12 cellular contexts compared by ENCODE assay signal in genomic region chr5:143064661-143065060, GRCh38.
A peak's percentile ranks its signal among the peaks of the same experiment; 100 is the strongest.
DNase-seq lines count a peak whose midpoint lies in the region; ATAC-seq, FAIRE-seq and TF ChIP-seq lines count a peak whose summit lies in the region.
"Had no signal": no experiment of that assay in that cellular context is flagged by ENCODE, and none has a peak within 500 bp of the region (broad histone marks: within the 10 kb centered on the region; RNA-seq: fewer than 3 reads in every experiment).

No MANE protein-coding gene starts in this region.

- no peaks in the 10 kb centered on the region for H4K20me1 ChIP-seq in endothelial cell of umbilical vein (replicated peaks; ENCODE audit: control insufficient read depth, extremely low read depth, insufficient read depth, low read length)
- H4K20me1 ChIP-seq in osteoblast (ENCODE audit: insufficient read depth, low read length) = no peaks in the 10 kb centered on the region

- no TSS peak for BruUV-seq in endothelial cell of umbilical vein (replicated peaks; lab: Mats Ljungman, UMichigan)

- peak; percentile 71 for FAIRE-seq in endothelial cell of umbilical vein (lab: Jason Lieb, UNC)
- FAIRE-seq: pancreas had no signal

- peaks cover 3% of the 10 kb centered on the region; the same call in 1 of the 2 replicates for H3K36me3 Mint-ChIP-seq in WTC11

- H3K4me1 ChIP-seq in right atrium auricular region (peaks cover 0 to 56% of the 10 kb centered on the region in 2 donors), endothelial cell of umbilical vein (ENCODE audit: control insufficient read depth, extremely low read depth, insufficient read depth, low read length) (peaks cover 46% of the 10 kb centered on the region), osteoblast (ENCODE audit: insufficient read depth, low read length) (peaks cover 76% of the 10 kb centered on the region)
- H3K4me1 ChIP-seq: BE2C, pancreas had no signal

- ATAC-seq in GM18873 (IDR thresholded peaks at IDR 0.05; ENCODE audit: low FRiP score, unreplicated experiment) (no peak), HG03565 (IDR thresholded peaks at IDR 0.05; ENCODE audit: unreplicated experiment) (no peak), WTC11 (no peak)

- H3K4me3 Mint-ChIP-seq in WTC11 = no peak overlapping the region

- H3K9me3 ChIP-seq in right atrium auricular region (no peaks in the 10 kb centered on the region), endothelial cell of umbilical vein (replicated peaks; ENCODE audit: control insufficient read depth, insufficient read depth, low read length) (no peaks in the 10 kb centered on the region), osteoblast (ENCODE audit: low read depth, low read length) (no peaks in the 10 kb centered on the region)
- H3K9me3 ChIP-seq: BE2C, pancreas had no signal

- H3K27ac Mint-ChIP-seq in WTC11 = no peak overlapping the region

- H3K36me3 ChIP-seq in right atrium auricular region (peaks cover 14% of the 10 kb centered on the region), endothelial cell of umbilical vein (ENCODE audit: control insufficient read depth in 2 of 2, extremely low read depth in 1 of 2, insufficient read depth in 2 of 2, low read length in 2 of 2) (no peaks in the 10 kb centered on the region), osteoblast (ENCODE audit: insufficient read depth, low read length) (no peaks in the 10 kb centered on the region)
- H3K36me3 ChIP-seq: BE2C, pancreas had no signal

- no peaks in the 10 kb centered on the region for H3K9me1 ChIP-seq in endothelial cell of umbilical vein (replicated peaks; ENCODE audit: control insufficient read depth, extremely low read depth, insufficient read depth, low read length)

- CTCF ChIA-PET in endothelial cell of umbilical vein (lab: Charles Lee) (interaction anchor here (0.9 to 2.7 kb wide), 11 partner anchors 9 to 339 kb away, joined by 3 to 11 read pairs (median 3); partner anchors contain the start of gene NR3C1), WTC11 (lab: Charles Lee) (no interaction called here)

- H3K27ac ChIP-seq in right atrium auricular region (peak overlapping the region; percentile 71 to 76), endothelial cell of umbilical vein (ENCODE audit: insufficient read depth, low read depth, low read length) (peak overlapping the region; percentile 15), osteoblast (ENCODE audit: low read depth, low read length) (peak overlapping the region; percentile 87)

- TF ChIP-seq CTCF in right atrium auricular region (IDR thresholded peaks at IDR 0.05) = no peak
- no peak for TF ChIP-seq CTCF in endothelial cell of umbilical vein (IDR thresholded peaks at IDR 0.05; ENCODE audit: extremely low read depth in 1 of 2, insufficient read depth in 1 of 2, low read depth in 1 of 2, low read length in 2 of 2)
- TF ChIP-seq CTCF in osteoblast (IDR thresholded peaks at IDR 0.05; ENCODE audit: extremely low read depth, low read depth, low read length) = no peak
- no peak for TF ChIP-seq CTCF in WTC11 (IDR thresholded peaks at IDR 0.05)

- H3K79me2 ChIP-seq in endothelial cell of umbilical vein (ENCODE audit: control insufficient read depth, insufficient read depth, low read length) (no peaks in the 10 kb centered on the region), osteoblast (ENCODE audit: insufficient read depth, low read length) (no peaks in the 10 kb centered on the region)

- no peak for TF ChIP-seq POLR2A in endothelial cell of umbilical vein (IDR thresholded peaks at IDR 0.05; ENCODE audit: low read depth, low read length)

- no peak overlapping the region for H3K4me3 ChIP-seq in right atrium auricular region
- H3K4me3 ChIP-seq in endothelial cell of umbilical vein (replicated peaks in 1 of 3; ENCODE audit: insufficient read depth in 1 of 3, low read depth in 1 of 3, low read length in 3 of 3) = no peak overlapping the region
- peak overlapping the region; percentile 16 for H3K4me3 ChIP-seq in osteoblast (ENCODE audit: insufficient read depth, low read length)
- H3K4me3 ChIP-seq: pancreas had no signal

- DNase-seq in right atrium auricular region (ENCODE audit: low spot score) (no peak), cardiac septum (ENCODE audit: low spot score) (no peak), endothelial cell of umbilical vein (ENCODE audit: low read depth, low spot score) (peak; percentile 24), osteoblast (ENCODE audit: insufficient read length, low spot score, missing footprints) (no peak), WTC11 (ENCODE audit: low spot score) (no peak), AG08395 (ENCODE audit: low spot score) (no peak)
- DNase-seq: activated CD4-positive, alpha-beta T cell treated with anti-CD3 and anti-CD28 coated beads, Interleukin-2, amount 50 U/mL, for 4 hours; BE2C; NCI-H446 treated with DMSO at 0.1 percent for 48 hours; pancreas had no signal

- H2AFZ ChIP-seq in endothelial cell of umbilical vein (ENCODE audit: low read depth, low read length) (no peak overlapping the region), osteoblast (ENCODE audit: low read length) (peak overlapping the region; percentile 66)

- no peaks in the 10 kb centered on the region for H3K27me3 ChIP-seq in right atrium auricular region
- H3K27me3 ChIP-seq in endothelial cell of umbilical vein (ENCODE audit: control insufficient read depth in 2 of 2, insufficient read depth in 2 of 2, low read length in 2 of 2) = no peaks in the 10 kb centered on the region
- H3K27me3 ChIP-seq in osteoblast (ENCODE audit: insufficient read depth, low read length) = no peaks in the 10 kb centered on the region
- H3K27me3 ChIP-seq: BE2C, pancreas had no signal

- H3K27me3 Mint-ChIP-seq in WTC11 (ENCODE audit: low read depth) = no peaks in the 10 kb centered on the region

- intact Hi-C loops in cardiac septum (cut with DNase I) = loop anchor here (5.0 kb wide), 3 partner anchors 62 to 338 kb away; partner anchors contain the start of gene NR3C1
- intact Hi-C loops in endothelial cell of umbilical vein (cut with micrococcal nuclease) = loop anchor here (1.0 kb wide), 1 partner anchor 62 kb away; no protein-coding TSS in a partner anchor

- H3K4me2 ChIP-seq in endothelial cell of umbilical vein (ENCODE audit: insufficient read depth, low read length) = peak overlapping the region; percentile 66
- H3K4me2 ChIP-seq in osteoblast (ENCODE audit: insufficient read depth, low read length) = peak overlapping the region; percentile 62

- peaks cover 47% of the 10 kb centered on the region for H3K4me1 Mint-ChIP-seq in WTC11

- no peaks in the 10 kb centered on the region for H3K9me3 Mint-ChIP-seq in WTC11

- POLR2A ChIA-PET in endothelial cell of umbilical vein (lab: Charles Lee) = no interaction called here
- POLR2A ChIA-PET in WTC11 (lab: Charles Lee) = no interaction called here

- no peak overlapping the region for H3K9ac ChIP-seq in endothelial cell of umbilical vein (replicated peaks; ENCODE audit: extremely low read depth, insufficient read depth, low read length)

- dilution Hi-C loops in endothelial cell of umbilical vein (cut with MboI; ENCODE audit: extremely low pct_ligation_motif_present, low sequenced_read_pairs) = no loop called here

TF ChIP-seq in endothelial cell of umbilical vein, 7 proteins besides CTCF, POLR2A, EP300 and RAD21:
- no peak for TF ChIP-seq MYC (IDR thresholded peaks at IDR 0.05; ENCODE audit: low read depth, low read length)
- no peak for TF ChIP-seq FOS (IDR thresholded peaks at IDR 0.05; ENCODE audit: borderline replicate concordance, insufficient read depth, low read length)
- TF ChIP-seq, protein P1, sequence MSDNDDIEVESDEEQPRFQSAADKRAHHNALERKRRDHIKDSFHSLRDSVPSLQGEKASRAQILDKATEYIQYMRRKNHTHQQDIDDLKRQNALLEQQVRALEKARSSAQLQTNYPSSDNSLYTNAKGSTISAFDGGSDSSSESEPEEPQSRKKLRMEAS (IDR thresholded peaks at IDR 0.05; ENCODE audit: insufficient read depth, insufficient read length) = no peak
- no peak for TF ChIP-seq EZH2 (IDR thresholded peaks at IDR 0.05; ENCODE audit: borderline replicate concordance, low read depth, low read length, severe bottlenecking)
- TF ChIP-seq JUN (IDR thresholded peaks at IDR 0.05; ENCODE audit: borderline replicate concordance, insufficient read depth, insufficient read length, low read depth) = no peak
- TF ChIP-seq POLR2AphosphoS5 (IDR thresholded peaks at IDR 0.05; ENCODE audit: insufficient read depth, low read depth, low read length) = no peak
- TF ChIP-seq GATA2 (IDR thresholded peaks at IDR 0.05; ENCODE audit: insufficient read depth, insufficient read length, low read depth, low read length) = no peak

TF ChIP-seq in WTC11, 78 proteins besides CTCF, POLR2A, EP300 and RAD21 (continues in another document):
- no peak for TF ChIP-seq EMX1 (CRISPR knock-in tag; IDR thresholded peaks at IDR 0.05)
- TF ChIP-seq NR2C2 (CRISPR knock-in tag; IDR thresholded peaks at IDR 0.05) = no peak
- TF ChIP-seq, protein P2, sequence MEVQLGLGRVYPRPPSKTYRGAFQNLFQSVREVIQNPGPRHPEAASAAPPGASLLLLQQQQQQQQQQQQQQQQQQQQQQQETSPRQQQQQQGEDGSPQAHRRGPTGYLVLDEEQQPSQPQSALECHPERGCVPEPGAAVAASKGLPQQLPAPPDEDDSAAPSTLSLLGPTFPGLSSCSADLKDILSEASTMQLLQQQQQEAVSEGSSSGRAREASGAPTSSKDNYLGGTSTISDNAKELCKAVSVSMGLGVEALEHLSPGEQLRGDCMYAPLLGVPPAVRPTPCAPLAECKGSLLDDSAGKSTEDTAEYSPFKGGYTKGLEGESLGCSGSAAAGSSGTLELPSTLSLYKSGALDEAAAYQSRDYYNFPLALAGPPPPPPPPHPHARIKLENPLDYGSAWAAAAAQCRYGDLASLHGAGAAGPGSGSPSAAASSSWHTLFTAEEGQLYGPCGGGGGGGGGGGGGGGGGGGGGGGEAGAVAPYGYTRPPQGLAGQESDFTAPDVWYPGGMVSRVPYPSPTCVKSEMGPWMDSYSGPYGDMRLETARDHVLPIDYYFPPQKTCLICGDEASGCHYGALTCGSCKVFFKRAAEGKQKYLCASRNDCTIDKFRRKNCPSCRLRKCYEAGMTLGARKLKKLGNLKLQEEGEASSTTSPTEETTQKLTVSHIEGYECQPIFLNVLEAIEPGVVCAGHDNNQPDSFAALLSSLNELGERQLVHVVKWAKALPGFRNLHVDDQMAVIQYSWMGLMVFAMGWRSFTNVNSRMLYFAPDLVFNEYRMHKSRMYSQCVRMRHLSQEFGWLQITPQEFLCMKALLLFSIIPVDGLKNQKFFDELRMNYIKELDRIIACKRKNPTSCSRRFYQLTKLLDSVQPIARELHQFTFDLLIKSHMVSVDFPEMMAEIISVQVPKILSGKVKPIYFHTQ (CRISPR knock-in tag; IDR thresholded peaks at IDR 0.05) = no peak
- no peak for TF ChIP-seq ESRRA (CRISPR knock-in tag; IDR thresholded peaks at IDR 0.05; ENCODE audit: borderline replicate concordance)
- no peak for TF ChIP-seq ZNF396 (CRISPR knock-in tag; IDR thresholded peaks at IDR 0.05; ENCODE audit: borderline replicate concordance)
- no peak for TF ChIP-seq TEAD4 (CRISPR knock-in tag; IDR thresholded peaks at IDR 0.05)
- TF ChIP-seq HMGA2 (CRISPR knock-in tag; IDR thresholded peaks at IDR 0.05) = no peak
- no peak for TF ChIP-seq CREM (CRISPR knock-in tag; IDR thresholded peaks at IDR 0.05)

Comparison
In these comparisons a context has a peak if more than half of its experiments do, and no peak if none do; other contexts are left out.
1. H3K27ac ChIP-seq: peak in every context shown above with its lines; median percentile 87 in osteoblast; 74 in right atrium auricular region; 15 in endothelial cell of umbilical vein.